In the genomic region with DNA sequence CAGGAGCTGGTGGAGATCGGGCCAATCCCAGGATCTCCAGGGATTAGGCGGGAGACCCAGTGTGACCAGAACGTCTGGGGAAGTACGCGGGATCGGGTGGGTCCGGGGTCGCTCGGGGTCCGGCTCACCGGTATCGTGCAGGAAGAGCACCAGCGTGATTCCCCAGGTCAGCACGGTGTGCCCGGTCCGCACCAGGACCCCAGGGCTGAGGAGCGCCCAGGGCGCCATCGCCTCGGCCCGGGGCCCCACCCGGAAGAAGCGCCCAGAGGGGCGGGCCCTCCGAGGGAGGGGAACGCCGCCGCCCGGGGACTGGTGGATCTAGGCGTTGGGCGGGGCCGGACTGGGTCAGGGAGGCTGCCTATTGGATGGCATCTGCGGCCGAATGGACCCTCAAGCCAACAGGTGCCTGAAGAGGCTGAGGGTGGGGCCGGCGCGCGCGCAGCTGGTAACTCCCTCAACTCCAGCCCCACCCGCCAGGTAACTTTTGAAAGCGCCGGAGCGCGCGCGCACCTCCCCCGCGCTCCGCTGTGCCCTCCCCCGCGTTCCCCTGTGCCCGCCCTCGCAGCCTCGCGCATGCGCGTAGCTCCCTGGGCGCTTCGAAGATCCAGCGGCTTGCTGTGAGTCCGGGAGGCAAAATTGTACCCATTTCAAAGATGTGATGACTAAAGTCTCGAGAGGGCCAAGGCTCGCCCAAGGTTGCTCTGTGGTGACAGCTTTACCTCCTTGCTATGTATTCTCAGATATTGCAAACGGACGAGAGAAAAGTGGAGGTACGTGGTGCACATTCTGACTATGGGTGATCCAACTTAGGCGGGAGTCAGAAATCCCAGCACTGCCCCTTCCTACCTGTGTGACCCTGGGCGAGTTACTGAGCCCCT, we compare ENCODE assay signal across 8 cellular contexts. TPM values are rescaled to one million over a fixed set of nuclear protein-coding genes. Genes with fewer than 3 reads are reported as not detected.
A peak's percentile ranks its signal among the peaks of the same experiment; 100 is the strongest.
DNase-seq lines count a peak whose midpoint lies in the region; ATAC-seq and TF ChIP-seq lines count a peak whose summit lies in the region.

A gene with protein sequence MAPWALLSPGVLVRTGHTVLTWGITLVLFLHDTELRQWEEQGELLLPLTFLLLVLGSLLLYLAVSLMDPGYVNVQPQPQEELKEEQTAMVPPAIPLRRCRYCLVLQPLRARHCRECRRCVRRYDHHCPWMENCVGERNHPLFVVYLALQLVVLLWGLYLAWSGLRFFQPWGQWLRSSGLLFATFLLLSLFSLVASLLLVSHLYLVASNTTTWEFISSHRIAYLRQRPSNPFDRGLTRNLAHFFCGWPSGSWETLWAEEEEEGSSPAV (minus strand): TSS at position 262 of the 878 bp plus-strand sequence. CDS start 34 bp downstream, at position 228.

- H3K4me1 Mint-ChIP-seq in activated CD4-positive, alpha-beta memory T cell treated with anti-CD3 and anti-CD28 coated beads for 36 hours (ENCODE audit: low read depth): peaks cover 31% of the 10 kb centered on the region

- peak within 1 kb of the TSS; percentile 51 to 95 (median 73) for H3K4me3 ChIP-seq in dorsolateral prefrontal cortex
- H3K4me3 ChIP-seq in right lobe of liver: peak within 1 kb of the TSS; percentile 60 to 84 (median 65)

- no peaks in the 10 kb centered on the region for H3K9me3 ChIP-seq in right lobe of liver

- H3K27me3 Mint-ChIP-seq in activated CD4-positive, alpha-beta memory T cell treated with anti-CD3 and anti-CD28 coated beads for 36 hours: no peaks in the 10 kb centered on the region

- H3K27ac ChIP-seq in dorsolateral prefrontal cortex (peak within 1 kb of the TSS in 58 of 59 donors; percentile 3 to 90 (median 78)), right lobe of liver (peak within 1 kb of the TSS; percentile 16 to 50 (median 45))

- peaks cover 8% of the 10 kb centered on the region for H3K36me3 Mint-ChIP-seq in activated CD4-positive, alpha-beta memory T cell treated with anti-CD3 and anti-CD28 coated beads for 36 hours

- peak; percentile 78 for TF ChIP-seq POLR2A in right lobe of liver (IDR thresholded peaks at IDR 0.05)

- peak within 1 kb of the TSS; percentile 91 for H3K27ac Mint-ChIP-seq in activated CD4-positive, alpha-beta memory T cell treated with anti-CD3 and anti-CD28 coated beads for 36 hours

- TF ChIP-seq CTCF in dorsolateral prefrontal cortex (IDR thresholded peaks at IDR 0.05 in 54 of 56, conservative IDR thresholded peaks at IDR 0.05 in 2 of 56; ENCODE audit: low read depth in 1 of 56, partially characterized antibody in 56 of 56) (peak in 10 of 56 donors; percentile 1 to 33 (median 16)), right lobe of liver (IDR thresholded peaks at IDR 0.05) (no peak)

- intact Hi-C loops in activated CD4-positive, alpha-beta memory T cell treated with anti-CD3 and anti-CD28 coated beads for 36 hours (cut with micrococcal nuclease): loop anchor here (2.0 to 5.0 kb wide), 4 partner anchors 35 to 93 kb away; a partner anchor contains a TSS
- intact Hi-C loops in dorsolateral prefrontal cortex (cut with DNase I): loop anchor here in 1 of 2 donors (2.0 kb wide), 1 partner anchor 35 kb away; a partner anchor contains a TSS
- intact Hi-C loops in right lobe of liver (cut with DNase I): no loop called here

- H3K9me3 Mint-ChIP-seq in activated CD4-positive, alpha-beta memory T cell treated with anti-CD3 and anti-CD28 coated beads for 36 hours: no peaks in the 10 kb centered on the region

- no peaks in the 10 kb centered on the region for H3K36me3 ChIP-seq in right lobe of liver

- ATAC-seq in GM19438 (IDR thresholded peaks at IDR 0.05; ENCODE audit: low read depth, unreplicated experiment) (peak; percentile 83), HG03575 (IDR thresholded peaks at IDR 0.05; ENCODE audit: extremely low read depth, insufficient number of reproducible peaks, low FRiP score, unreplicated experiment) (peak; percentile 58), right lobe of liver (peak; percentile 94 to 97 (median 96))

- CTCF ChIA-PET in activated CD4-positive, alpha-beta memory T cell treated with anti-CD3 and anti-CD28 coated beads for 36 hours (lab: Charles Lee): interaction anchor here (0.5 to 3.4 kb wide), 7 partner anchors 9 to 433 kb away, joined by 3 to 20 read pairs (median 3); a partner anchor contains a TSS

- WGBS in right lobe of liver (ENCODE audit: insufficient coverage, low coverage, low lambda C conversion rate, missing lambda C conversion rate): 0% methylated on average over 6 of the region's 68 CpGs

- peak within 1 kb of the TSS; percentile 95 for H3K4me3 Mint-ChIP-seq in activated CD4-positive, alpha-beta memory T cell treated with anti-CD3 and anti-CD28 coated beads for 36 hours

- DNase-seq in CD1c-positive myeloid dendritic cell (ENCODE audit: extremely low spot score) (peak; percentile 98), NCI-H82 treated with DMSO at 0.1 percent for 48 hours (lab: John Stamatoyannopoulos, UW; ENCODE audit: unreplicated experiment) (peak; percentile 95), dorsolateral prefrontal cortex (peak; percentile 79 to 98 (median 92)), right lobe of liver (peak; percentile 99)
- DNase-seq in activated CD4-positive, alpha-beta memory T cell treated with anti-CD3 and anti-CD28 coated beads for 36 hours: peak; percentile 99
- peak; percentile 98 for DNase-seq in stimulated activated CD4-positive, alpha-beta T cell treated with anti-CD3 and anti-CD28 coated beads, Interleukin-4, amount 100 ng/mL, for 4 hours

- no peaks in the 10 kb centered on the region for H3K27me3 ChIP-seq in dorsolateral prefrontal cortex
- no peaks in the 10 kb centered on the region for H3K27me3 ChIP-seq in right lobe of liver

- peaks cover 0 to 6% (median 3%) of the 10 kb centered on the region in 4 donors for H3K4me1 ChIP-seq in right lobe of liver

- POLR2A ChIA-PET in activated CD4-positive, alpha-beta memory T cell treated with anti-CD3 and anti-CD28 coated beads for 36 hours (lab: Charles Lee): interaction anchor here (0.5 to 1.8 kb wide), 17 partner anchors 10 to 1213 kb away, joined by 3 to 5 read pairs (median 3); a partner anchor contains a TSS

RNA-seq across cellular contexts. Expression of the gene that starts here (rescaled TPM):
- total RNA-seq in activated CD4-positive, alpha-beta memory T cell treated with anti-CD3 and anti-CD28 coated beads for 36 hours: 10 to 100 TPM; 65.8 to 68.7 TPM
- total RNA-seq in dorsolateral prefrontal cortex (1 to 10 TPM; 1.9 to 8.9 (median 4.8) TPM), right lobe of liver (10 to 100 TPM; 14.1 to 46.1 (median 22.7) TPM)

Comparison
In these comparisons a context has a peak if more than half of its experiments do, and no peak if none do; other contexts are left out.
1. Peak in every context shown above with its lines: DNase-seq, ATAC-seq, H3K4me3 ChIP-seq and H3K27ac ChIP-seq.